19 cellular contexts compared by ENCODE assay signal in genomic region chr6:83804886-83805285, GRCh38. TPM values are rescaled to one million over a fixed set of nuclear protein-coding genes. Genes with fewer than 3 reads are reported as not detected.
DNase-seq lines count a peak whose midpoint lies in the region; ATAC-seq and TF ChIP-seq lines count a peak whose summit lies in the region.
"Had no signal": no experiment of that assay in that cellular context is flagged by ENCODE, and none has a peak within 500 bp of the region (broad histone marks: within the 10 kb centered on the region; RNA-seq: fewer than 3 reads in every experiment).

No MANE protein-coding gene starts in this region.

- H3K4me2 ChIP-seq in Loucy (ENCODE audit: low read depth, low read length, poor library complexity, severe bottlenecking) (no peak overlapping the region), neuronal stem cell (ENCODE audit: insufficient read depth, low read length, poor library complexity, severe bottlenecking) (no peak overlapping the region)
- H3K4me2 ChIP-seq: A549 had no signal

- H3K9me3 ChIP-seq in Loucy (ENCODE audit: insufficient read depth, low read depth, low read length), result no peaks in the 10 kb centered on the region
- no peaks in the 10 kb centered on the region for H3K9me3 ChIP-seq in neuronal stem cell (replicated peaks in 1 of 2; ENCODE audit: control insufficient read depth in 2 of 2, insufficient read depth in 1 of 2, low read depth in 1 of 2, low read length in 2 of 2)
- no peaks in the 10 kb centered on the region for H3K9me3 ChIP-seq in prostate gland
- H3K9me3 ChIP-seq: A549, MG63, SJSA1 had no signal

- H3K27me3 Mint-ChIP-seq in chondrocyte (ENCODE audit: low read depth), result peaks cover 12% of the 10 kb centered on the region
- no peaks in the 10 kb centered on the region for H3K27me3 Mint-ChIP-seq in endothelial cell (ENCODE audit: unreplicated experiment)

- H3K4me3 ChIP-seq in Loucy (ENCODE audit: low read length, poor library complexity, severe bottlenecking) (no peak overlapping the region), neuronal stem cell (ENCODE audit: low read length in 2 of 2) (no peak overlapping the region), prostate gland (no peak overlapping the region)
- H3K4me3 ChIP-seq: A549, MG63, SJSA1 had no signal

- no peaks in the 10 kb centered on the region for H3F3A ChIP-seq in Loucy (ENCODE audit: low read depth)

- H3K4me1 Mint-ChIP-seq in chondrocyte (ENCODE audit: low read depth), result no peaks in the 10 kb centered on the region
- H3K4me1 Mint-ChIP-seq in endothelial cell (ENCODE audit: unreplicated experiment), result no peaks in the 10 kb centered on the region
- H3K4me1 Mint-ChIP-seq: CD4-positive, alpha-beta memory T cell had no signal

- H2BK120ac ChIP-seq in neuronal stem cell (ENCODE audit: low read depth, low read length), result no peak overlapping the region

- no peak overlapping the region for H3K23ac ChIP-seq in neuronal stem cell (ENCODE audit: low read depth, low read length, poor library complexity)

- H3K9me3 Mint-ChIP-seq in chondrocyte (ENCODE audit: low read depth) (no peaks in the 10 kb centered on the region), endothelial cell (ENCODE audit: unreplicated experiment) (no peaks in the 10 kb centered on the region)

- H3K9ac ChIP-seq in Loucy (ENCODE audit: low read depth, low read length, poor library complexity, severe bottlenecking) (no peak overlapping the region), neuronal stem cell (ENCODE audit: low read depth, low read length, poor library complexity) (no peak overlapping the region)

- H3K79me2 ChIP-seq in Loucy (ENCODE audit: insufficient read depth, low read length), result no peaks in the 10 kb centered on the region

- H2BK5ac ChIP-seq in neuronal stem cell (ENCODE audit: low read length), result no peak overlapping the region

- TF ChIP-seq POLR2A in prostate gland (IDR thresholded peaks at IDR 0.05), result no peak

- H3K36me3 ChIP-seq in Loucy (ENCODE audit: insufficient read depth, low read length) (no peaks in the 10 kb centered on the region), neuronal stem cell (replicated peaks in 1 of 2; ENCODE audit: control insufficient read depth in 2 of 2, insufficient read depth in 2 of 2, low read length in 2 of 2) (no peaks in the 10 kb centered on the region), prostate gland (no peaks in the 10 kb centered on the region)
- H3K36me3 ChIP-seq: MG63, SJSA1 had no signal

- H3K14ac ChIP-seq in neuronal stem cell (ENCODE audit: low read length), result no peak overlapping the region

- ATAC-seq in HG02798 (IDR thresholded peaks at IDR 0.05; ENCODE audit: poor library complexity, unreplicated experiment), result no peak
- ATAC-seq: A549 had no signal

- DNase-seq in NOMO-1 treated with DMSO at 0.1 percent for 48 hours (lab: John Stamatoyannopoulos, UW; ENCODE audit: unreplicated experiment), result peak; percentile 1
- no peak for DNase-seq in NOMO-1 treated with dmso at 0.1 percent for 144 hours (lab: John Stamatoyannopoulos, UW; ENCODE audit: unreplicated experiment)
- DNase-seq in chondrocyte (ENCODE audit: low spot score), result no peak
- DNase-seq in endothelial cell (ENCODE audit: low spot score), result no peak
- no peak for DNase-seq in neuronal stem cell (ENCODE audit: low spot score)
- no peak for DNase-seq in prostate gland (ENCODE audit: low spot score)
- DNase-seq: CD4-positive, alpha-beta memory T cell; EL; KBM-7; MG63; NCI-H1092 treated with DMSO at 0.1 percent for 48 hours; NCI-H1694; T-helper 1 cell had no signal

- H3K4me1 ChIP-seq in Loucy (ENCODE audit: insufficient read depth, low read length, poor library complexity, severe bottlenecking), result no peaks in the 10 kb centered on the region
- H3K4me1 ChIP-seq in neuronal stem cell (ENCODE audit: control insufficient read depth in 2 of 2, insufficient read depth in 1 of 2, low read depth in 1 of 2, low read length in 2 of 2), result no peaks in the 10 kb centered on the region
- no peaks in the 10 kb centered on the region for H3K4me1 ChIP-seq in prostate gland (replicated peaks)
- H3K4me1 ChIP-seq: A549, SJSA1 had no signal

- H3K18ac ChIP-seq in neuronal stem cell (ENCODE audit: low read length), result no peak overlapping the region

- H2BK15ac ChIP-seq in neuronal stem cell (ENCODE audit: low read length), result no peak overlapping the region

- H4K91ac ChIP-seq in neuronal stem cell (ENCODE audit: low read depth, low read length, poor library complexity), result no peak overlapping the region

- H2AFZ ChIP-seq in Loucy (ENCODE audit: low read length) (no peak overlapping the region), neuronal stem cell (ENCODE audit: low read length) (no peak overlapping the region)

- no peaks in the 10 kb centered on the region for H3K79me1 ChIP-seq in neuronal stem cell (ENCODE audit: low read depth, low read length)

- H3K27me3 ChIP-seq in Loucy (ENCODE audit: insufficient read depth, low read length, poor library complexity, severe bottlenecking) (no peaks in the 10 kb centered on the region), neuronal stem cell (ENCODE audit: control insufficient read depth in 3 of 3, insufficient read depth in 3 of 3, low read depth in 1 of 3, low read length in 3 of 3) (no peaks in the 10 kb centered on the region), prostate gland (replicated peaks; ENCODE audit: insufficient read depth) (peaks cover 2% of the 10 kb centered on the region)
- H3K27me3 ChIP-seq: MG63 had no signal

- no peak overlapping the region for H3K4ac ChIP-seq in neuronal stem cell (ENCODE audit: low read length)

- no peaks in the 10 kb centered on the region for H4K20me1 ChIP-seq in Loucy (ENCODE audit: insufficient read depth, low read length, poor library complexity, severe bottlenecking)

- TF ChIP-seq CTCF in Loucy (conservative IDR thresholded peaks at IDR 0.05; ENCODE audit: low read length) (peak; percentile 23; the same call in 1 of the 2 replicates), chondrocyte (IDR thresholded peaks at IDR 0.05) (peak; percentile 34), endothelial cell (IDR thresholded peaks at IDR 0.05; ENCODE audit: unreplicated experiment) (no peak), prostate gland (IDR thresholded peaks at IDR 0.05) (no peak)

- intact Hi-C loops in prostate gland (cut with DNase I), result no loop called here

- no peak overlapping the region for H3K4me3 Mint-ChIP-seq in chondrocyte (ENCODE audit: unreplicated experiment)
- no peak overlapping the region for H3K4me3 Mint-ChIP-seq in endothelial cell (ENCODE audit: unreplicated experiment)
- H3K4me3 Mint-ChIP-seq: CD4-positive, alpha-beta memory T cell had no signal

- H3K27ac ChIP-seq in neuronal stem cell (replicated peaks; ENCODE audit: low read length) (no peak overlapping the region), prostate gland (no peak overlapping the region)
- H3K27ac ChIP-seq: A549, HL-60, RWPE1, SJSA1 had no signal

- no peak overlapping the region for H4K8ac ChIP-seq in neuronal stem cell (ENCODE audit: low read depth, low read length)

- H3K27ac Mint-ChIP-seq in chondrocyte (ENCODE audit: unreplicated experiment), result no peak overlapping the region
- H3K27ac Mint-ChIP-seq in endothelial cell (ENCODE audit: unreplicated experiment), result no peak overlapping the region
- H3K27ac Mint-ChIP-seq: CD4-positive, alpha-beta memory T cell had no signal

- H3K36me3 Mint-ChIP-seq in chondrocyte (ENCODE audit: low read depth) (no peaks in the 10 kb centered on the region), endothelial cell (ENCODE audit: low read depth, unreplicated experiment) (no peaks in the 10 kb centered on the region)
- H3K36me3 Mint-ChIP-seq: CD4-positive, alpha-beta memory T cell had no signal

- H2AK5ac ChIP-seq in neuronal stem cell (ENCODE audit: low read depth, low read length), result no peak overlapping the region

- H3K9me2 ChIP-seq in Loucy (replicated peaks; ENCODE audit: low read depth, low read length), result no peaks in the 10 kb centered on the region

- no peak overlapping the region for H2BK12ac ChIP-seq in neuronal stem cell (ENCODE audit: low read length)

RNA-seq across cellular contexts. Expression of gene RIPPLY2, which starts 48.3 kb away (rescaled TPM):
- total RNA-seq in chondrocyte, result not detected in 3 replicates
- total RNA-seq in endothelial cell (ENCODE audit: unreplicated experiment), result not detected
- 0.43 TPM for polyA plus RNA-seq in neuronal stem cell (2013, experiment 1 of 2)
- polyA plus RNA-seq in neuronal stem cell (2013, experiment 2 of 2), result 0.37 TPM
- under 1 TPM in 1 of 2 donors, not detected in 1; 0.23 TPM for total RNA-seq in prostate gland
- total RNA-seq: CD4-positive, alpha-beta memory T cell; SJSA1 had no signal
- polyA plus RNA-seq: CD4-positive, alpha-beta memory T cell had no signal

RNA-seq across cellular contexts. Expression of gene CYB5R4, which starts 54.6 kb away (rescaled TPM):
- total RNA-seq in chondrocyte (13.0 to 15.6 TPM (median 13.6 TPM) in 3 replicates), endothelial cell (ENCODE audit: unreplicated experiment) (13.0 TPM), prostate gland (1 to 10 TPM; 8.2 to 8.6 TPM)
- polyA plus RNA-seq in neuronal stem cell (2013, experiment 1 of 2), result 5.9 TPM
- polyA plus RNA-seq in neuronal stem cell (2013, experiment 2 of 2), result 7.0 TPM

Comparison
In these comparisons a context has a peak if more than half of its experiments do, and no peak if none do; other contexts are left out.
1. CTCF ChIP-seq: peak in Loucy (single experiment) and chondrocyte (single experiment); none in endothelial cell (single experiment) and prostate gland (0 of 4).